ENCODE assay signal across 12 cellular contexts in genomic region chr17:82381703-82382009, GRCh38. TPM values are rescaled to one million over a fixed set of nuclear protein-coding genes. Genes with fewer than 3 reads are reported as not detected.
"Had no signal": no experiment of that assay in that cellular context is flagged by ENCODE, and none has a peak within 500 bp of the region (broad histone marks: within the 10 kb centered on the region; RNA-seq: fewer than 3 reads in every experiment).

No MANE protein-coding gene starts in this region.

RNA-seq across cellular contexts. Expression of gene UTS2R, which starts 10.1 kb away (rescaled TPM):
- total RNA-seq: activated CD4-positive, alpha-beta memory T cell treated with anti-CD3 and anti-CD28 coated beads for 36 hours; activated naive CD8-positive, alpha-beta T cell treated with anti-CD3 and anti-CD28 coated beads for 36 hours; bronchial epithelial cell; esophagus muscularis mucosa; fibroblast of villous mesenchyme; liver; mononuclear cell; suprapubic skin; urinary bladder had no signal

RNA-seq across cellular contexts. Expression of gene TEX19, which starts 22.6 kb away (rescaled TPM):
- total RNA-seq: activated CD4-positive, alpha-beta memory T cell treated with anti-CD3 and anti-CD28 coated beads for 36 hours; bronchial epithelial cell; esophagus muscularis mucosa; fibroblast of villous mesenchyme; heart left ventricle; left cardiac atrium; mononuclear cell; suprapubic skin; tibial nerve; urinary bladder had no signal
